ENCODE assay signal across 8 cellular contexts in genomic region chr14:95519699-95520098, GRCh38. TPM values are rescaled to one million over a fixed set of nuclear protein-coding genes. Genes with fewer than 3 reads are reported as not detected.
DNase-seq lines count a peak whose midpoint lies in the region; ATAC-seq and TF ChIP-seq lines count a peak whose summit lies in the region.

No MANE protein-coding gene starts in this region.

- no peaks in the 10 kb centered on the region for H4K20me1 ChIP-seq in HCT116 (ENCODE audit: insufficient read depth)

- H3K4me1 ChIP-seq in HCT116 (ENCODE audit: control insufficient read depth in 1 of 2, insufficient read depth in 2 of 2, low read length in 2 of 2) (peaks cover 31 to 61% of the 10 kb centered on the region in 2 experiments), ascending aorta (peaks cover 32 to 61% of the 10 kb centered on the region in 2 donors), muscle layer of duodenum (ENCODE audit: control insufficient read depth in 1 of 2, insufficient read depth in 2 of 2, low read length in 2 of 2) (peaks cover 22 to 31% of the 10 kb centered on the region in 2 donors), testis (peaks cover 63% of the 10 kb centered on the region)

- peak; percentile 27; the same call in 1 of the 2 replicates for ATAC-seq in HCT116
- no peak for ATAC-seq in GM21528 (IDR thresholded peaks at IDR 0.05; ENCODE audit: low FRiP score, unreplicated experiment)
- no peak for ATAC-seq in HG02588 (IDR thresholded peaks at IDR 0.05; ENCODE audit: unreplicated experiment)

- TF ChIP-seq POLR2A in HCT116 (IDR thresholded peaks at IDR 0.05; ENCODE audit: borderline replicate concordance, extremely low read depth, insufficient read depth, insufficient read length) (no peak), testis (IDR thresholded peaks at IDR 0.05) (no peak)

- BruUV-seq in HCT116 (replicated peaks; lab: Mats Ljungman, UMichigan) = no TSS peak

- no peak for TF ChIP-seq RAD21 in HCT116 (IDR thresholded peaks at IDR 0.05; ENCODE audit: low read depth)

- POLR2A ChIA-PET in HCT116 (lab: Charles Lee) = no interaction called here

- TF ChIP-seq CTCF in HCT116 (IDR thresholded peaks at IDR 0.05 in 2 of 3, conservative IDR thresholded peaks at IDR 0.05 in 1 of 3; ENCODE audit: borderline replicate concordance in 1 of 3, insufficient read depth in 1 of 3, low read depth in 2 of 3, low read length in 2 of 3) (no peak), ascending aorta (IDR thresholded peaks at IDR 0.05) (no peak), testis (IDR thresholded peaks at IDR 0.05) (no peak)

- H3K9me3 ChIP-seq in HCT116 (ENCODE audit: control insufficient read depth in 1 of 2, insufficient read depth in 1 of 2, low read depth in 1 of 2, low read length in 2 of 2) (no peaks in the 10 kb centered on the region), ascending aorta (no peaks in the 10 kb centered on the region), muscle layer of duodenum (ENCODE audit: control insufficient read depth in 1 of 2, low read length in 2 of 2) (no peaks in the 10 kb centered on the region), testis (no peaks in the 10 kb centered on the region)

- 53 to 55% methylated on average over 6 of the region's 6 CpGs for WGBS in testis, 2 donors

- no peaks in the 10 kb centered on the region for H3K36me3 ChIP-seq in HCT116 (ENCODE audit: control insufficient read depth in 1 of 2, insufficient read depth in 2 of 2, low read length in 2 of 2)
- no peaks in the 10 kb centered on the region for H3K36me3 ChIP-seq in ascending aorta
- no peaks in the 10 kb centered on the region for H3K36me3 ChIP-seq in muscle layer of duodenum (ENCODE audit: control insufficient read depth in 1 of 2, insufficient read depth in 2 of 2, low read length in 2 of 2)
- H3K36me3 ChIP-seq in testis (ENCODE audit: low read depth, missing control alignments) = no peaks in the 10 kb centered on the region

- H3K9me2 ChIP-seq in HCT116 (ENCODE audit: insufficient read depth) = no peaks in the 10 kb centered on the region

- H2AFZ ChIP-seq in HCT116 (ENCODE audit: low read depth, low read length, poor library complexity, severe bottlenecking) = peak overlapping the region; percentile 91

- intact Hi-C loops in HCT116 (cut with micrococcal nuclease) (loop anchor here (5.0 kb wide), 1 partner anchor 252 kb away; no protein-coding TSS in a partner anchor), ascending aorta (cut with DNase I) (loop anchor here (1.0 to 10.0 kb wide), 4 partner anchors 8 to 1535 kb away; partner anchors contain the start of gene PPP4R4), testis (cut with DNase I; ENCODE audit: low total_unique reads) (no loop called here)

- no peak overlapping the region for H3K27ac ChIP-seq in HCT116 (ENCODE audit: low read depth, low read length)
- H3K27ac ChIP-seq in ascending aorta = peak overlapping the region; percentile 85 to 90
- H3K27ac ChIP-seq in muscle layer of duodenum (ENCODE audit: low read length) = peak overlapping the region; percentile 73
- peak overlapping the region in 1 of 2 donors; percentile 1 for H3K27ac ChIP-seq in testis

- CTCF ChIA-PET in HCT116 (lab: Charles Lee) = no interaction called here

- H3K79me2 ChIP-seq in HCT116 (ENCODE audit: insufficient read depth, low read length) = no peaks in the 10 kb centered on the region

- no peaks in the 10 kb centered on the region for H3K27me3 ChIP-seq in HCT116 (ENCODE audit: insufficient read depth, low read length)
- no peaks in the 10 kb centered on the region for H3K27me3 ChIP-seq in ascending aorta
- H3K27me3 ChIP-seq in muscle layer of duodenum (ENCODE audit: low read depth, low read length) = no peaks in the 10 kb centered on the region
- H3K27me3 ChIP-seq in testis = no peaks in the 10 kb centered on the region

- H3K4me2 ChIP-seq in HCT116 (ENCODE audit: low read length) = peak overlapping the region; percentile 73

- H3K4me3 ChIP-seq in HCT116 (replicated peaks in 1 of 2; ENCODE audit: low read depth in 1 of 2, low read length in 2 of 2) (peak overlapping the region in 1 of 2 experiments; percentile 40; a peak in 2 of 4 replicates), ascending aorta (peak overlapping the region in 1 of 2 donors; percentile 13), muscle layer of duodenum (ENCODE audit: low read depth in 1 of 2, low read length in 2 of 2) (peak overlapping the region in 1 of 2 donors; percentile 23), testis (no peak overlapping the region)

- H3K9ac ChIP-seq in HCT116 (ENCODE audit: low read length) = peak overlapping the region; percentile 34

- DNase-seq in HCT116 (ENCODE audit: low read depth, low spot score) (peak; percentile 56), T-helper 22 cell (ENCODE audit: low read depth) (peak; percentile 66), ascending aorta (ENCODE audit: low spot score in 2 of 2) (peak in 1 of 2 donors; percentile 95), testis (peak; percentile 55), GM19238 (ENCODE audit: insufficient read length, low spot score) (no peak)

- RAD21 ChIA-PET in HCT116 (lab: Charles Lee; ENCODE audit: low non-redundant PET in 1 of 2, low total read pairs in 2 of 2, uncharacterized antibody in 2 of 2, unreplicated experiment in 2 of 2) = no interaction called here

TF ChIP-seq in HCT116, 20 proteins besides CTCF, POLR2A, EP300 and RAD21:
- TF ChIP-seq MAX (IDR thresholded peaks at IDR 0.05) (peak; percentile 39; the same call in 1 of the 2 replicates), JUND (IDR thresholded peaks at IDR 0.05) (peak; percentile 85), FOSL1 (IDR thresholded peaks at IDR 0.05; ENCODE audit: low read depth) (peak; percentile 85), EZH2 (IDR thresholded peaks at IDR 0.05) (no peak), YY1 (IDR thresholded peaks at IDR 0.05; ENCODE audit: extremely low read depth, insufficient replicate concordance, low read depth, low read length) (no peak), EGR1 (IDR thresholded peaks at IDR 0.05; ENCODE audit: low read depth) (no peak), REST (IDR thresholded peaks at IDR 0.05; ENCODE audit: low read depth) (no peak), POLR2AphosphoS5 (IDR thresholded peaks at IDR 0.05; ENCODE audit: low read depth, low read length) (no peak; the same call in 1 of the 2 replicates), SP1 (IDR thresholded peaks at IDR 0.05; ENCODE audit: low read depth) (peak; percentile 65), ZFX (IDR thresholded peaks at IDR 0.05) (no peak), ZNF274 (IDR thresholded peaks at IDR 0.05; ENCODE audit: low read depth, low read length) (no peak), CEBPB (IDR thresholded peaks at IDR 0.05; ENCODE audit: low read depth) (peak; percentile 88), SRF (IDR thresholded peaks at IDR 0.05; ENCODE audit: low read depth) (no peak), CBX3 (IDR thresholded peaks at IDR 0.05; ENCODE audit: low read depth) (no peak), TCF7L2 (IDR thresholded peaks at IDR 0.05; ENCODE audit: borderline replicate concordance, extremely low read depth, insufficient read depth, insufficient read length) (peak; percentile 19), EZH2phosphoT487 (IDR thresholded peaks at IDR 0.05; ENCODE audit: borderline replicate concordance) (no peak)
TF ChIP-seq in HCT116: peak in this region for 6.

RNA-seq across cellular contexts. Expression of gene SYNE3, which starts 3.2 kb away (rescaled TPM):
- total RNA-seq in HCT116 (2021; ENCODE audit: unreplicated experiment) = 3.6 TPM
- 2.4 and 3.0 TPM in 2 replicates for polyA plus RNA-seq in HCT116 (2012)
- total RNA-seq in ascending aorta = 84.1 TPM
- total RNA-seq in testis = 10 to 100 TPM; 37.6 to 38.9 TPM
- polyA plus RNA-seq in testis (ENCODE audit: insufficient read depth, low read depth, low replicate concordance) = 8.3 TPM

RNA-seq across cellular contexts. Expression of gene GLRX5, which starts 15.2 kb away (rescaled TPM):
- total RNA-seq in HCT116 (2021; ENCODE audit: unreplicated experiment) (60.1 TPM), ascending aorta (24.6 TPM), testis (10 to 100 TPM; 83.9 to 95.0 TPM)
- polyA plus RNA-seq in HCT116 (2012) = 32.1 and 38.1 TPM in 2 replicates
- 101 TPM for polyA plus RNA-seq in testis (ENCODE audit: insufficient read depth, low read depth, low replicate concordance)
